In genomic region chr20:53723621-53724020, GRCh38 we compare ENCODE assay signal across 16 cellular contexts.
"Had no signal": no experiment of that assay in that cellular context is flagged by ENCODE, and none has a peak within 500 bp of the region (broad histone marks: within the 10 kb centered on the region; RNA-seq: fewer than 3 reads in every experiment).

No MANE protein-coding gene starts in this region.

- H3K4me3 ChIP-seq: esophagus squamous epithelium, heart right ventricle, left ventricle myocardium inferior, sigmoid colon, SK-N-MC, thoracic aorta, upper lobe of right lung had no signal

- H3K27me3 ChIP-seq: esophagus squamous epithelium, heart right ventricle, sigmoid colon, upper lobe of right lung had no signal

- H3K36me3 Mint-ChIP-seq: natural killer cell; stimulated activated effector memory CD8-positive, alpha-beta T cell treated with anti-CD3 and anti-CD28 coated beads, Interleukin-12 subunit alpha, Interleukin-12 subunit beta, amount 100 ng/mL, for 72 hours had no signal

- H3K9me3 ChIP-seq: esophagus squamous epithelium, heart right ventricle, left ventricle myocardium inferior, sigmoid colon, thoracic aorta, upper lobe of right lung had no signal

- H3K4me3 Mint-ChIP-seq: activated T-helper 17 cell treated with anti-CD3 and anti-CD28 coated beads, Interleukin-2, amount 50 U/mL, for 72 hours; natural killer cell; stimulated activated effector memory CD8-positive, alpha-beta T cell treated with anti-CD3 and anti-CD28 coated beads, Interleukin-12 subunit alpha, Interleukin-12 subunit beta, amount 100 ng/mL, for 72 hours had no signal

- H3K27ac Mint-ChIP-seq: activated T-helper 17 cell treated with anti-CD3 and anti-CD28 coated beads, Interleukin-2, amount 50 U/mL, for 72 hours; natural killer cell; stimulated activated effector memory CD8-positive, alpha-beta T cell treated with anti-CD3 and anti-CD28 coated beads, Interleukin-12 subunit alpha, Interleukin-12 subunit beta, amount 100 ng/mL, for 72 hours had no signal

- H3K27ac ChIP-seq: esophagus squamous epithelium, heart right ventricle, left ventricle myocardium inferior, sigmoid colon, SK-N-MC, thoracic aorta, upper lobe of right lung had no signal

- ATAC-seq: activated T-helper 17 cell treated with anti-CD3 and anti-CD28 coated beads, Interleukin-2, amount 50 U/mL, for 72 hours; heart right ventricle; natural killer cell; stimulated activated effector memory CD8-positive, alpha-beta T cell treated with anti-CD3 and anti-CD28 coated beads, Interleukin-12 subunit alpha, Interleukin-12 subunit beta, amount 100 ng/mL, for 72 hours; upper lobe of right lung had no signal

- H3K27me3 Mint-ChIP-seq: activated T-helper 17 cell treated with anti-CD3 and anti-CD28 coated beads, Interleukin-2, amount 50 U/mL, for 72 hours had no signal

- H3K4me1 ChIP-seq: esophagus squamous epithelium, left ventricle myocardium inferior, sigmoid colon, upper lobe of right lung had no signal

- DNase-seq: activated CD4-positive, alpha-beta T cell treated with anti-CD3 and anti-CD28 coated beads, Interleukin-2, amount 50 U/mL, for 4 hours; activated CD4-positive, CD25-positive, alpha-beta regulatory T cell treated with anti-CD3 and anti-CD28 coated beads, Interleukin-2, amount 50 U/mL, for 72 hours; activated naive CD4-positive, alpha-beta T cell treated with Interleukin-2 at 50 U/mL for 16 hours; effector memory CD4-positive, alpha-beta T cell; esophagus squamous epithelium; heart right ventricle; kidney glomerular epithelial cell; left ventricle myocardium inferior; natural killer cell; sigmoid colon; stimulated activated CD4-positive, alpha-beta T cell treated with anti-CD3 and anti-CD28 coated beads, Interleukin-4, amount 100 ng/mL, for 24 hours; upper lobe of right lung had no signal

- H3K36me3 ChIP-seq: esophagus squamous epithelium, heart right ventricle, left ventricle myocardium inferior, sigmoid colon, thoracic aorta, upper lobe of right lung had no signal

- H3K9me3 Mint-ChIP-seq: activated T-helper 17 cell treated with anti-CD3 and anti-CD28 coated beads, Interleukin-2, amount 50 U/mL, for 72 hours; natural killer cell; stimulated activated effector memory CD8-positive, alpha-beta T cell treated with anti-CD3 and anti-CD28 coated beads, Interleukin-12 subunit alpha, Interleukin-12 subunit beta, amount 100 ng/mL, for 72 hours had no signal
